In genomic region chr18:36850527-36851201, GRCh38 we compare ENCODE assay signal across 12 cellular contexts. TPM values are rescaled to one million over a fixed set of nuclear protein-coding genes. Genes with fewer than 3 reads are reported as not detected.
A peak's percentile ranks its signal among the peaks of the same experiment; 100 is the strongest.
DNase-seq lines count a peak whose midpoint lies in the region; ATAC-seq and TF ChIP-seq lines count a peak whose summit lies in the region.
"Had no signal": no experiment of that assay in that cellular context is flagged by ENCODE, and none has a peak within 500 bp of the region (broad histone marks: within the 10 kb centered on the region; RNA-seq: fewer than 3 reads in every experiment).

No MANE protein-coding gene starts in this region.

- H3K27me3 Mint-ChIP-seq in stimulated activated naive CD8-positive, alpha-beta T cell treated with anti-CD3 and anti-CD28 coated beads, Interleukin-15, amount 100 ng/mL, for 72 hours: no peaks in the 10 kb centered on the region
- H3K27me3 Mint-ChIP-seq in stimulated activated naive B cell treated with anti-CD40 and anti-IgM and Interleukin-4, amounts not matched to agents 10 μg/mL and 1 μg/mL and 100 μg/mL, for 72 hours: no peaks in the 10 kb centered on the region
- H3K27me3 Mint-ChIP-seq: CD4-positive, alpha-beta T cell; naive thymus-derived CD8-positive, alpha-beta T cell had no signal

- no peak overlapping the region for H3K4me3 Mint-ChIP-seq in stimulated activated naive CD8-positive, alpha-beta T cell treated with anti-CD3 and anti-CD28 coated beads, Interleukin-15, amount 100 ng/mL, for 72 hours
- no peak overlapping the region for H3K4me3 Mint-ChIP-seq in stimulated activated naive B cell treated with anti-CD40 and anti-IgM and Interleukin-4, amounts not matched to agents 10 μg/mL and 1 μg/mL and 100 μg/mL, for 72 hours
- H3K4me3 Mint-ChIP-seq: CD4-positive, alpha-beta T cell; naive thymus-derived CD8-positive, alpha-beta T cell had no signal

- peaks cover 25 to 37% of the 10 kb centered on the region in 2 donors for H3K36me3 Mint-ChIP-seq in activated naive CD4-positive, alpha-beta T cell treated with anti-CD3 and anti-CD28 coated beads, Interleukin-2, amount 50 U/mL, for 72 hours
- H3K36me3 Mint-ChIP-seq in stimulated activated naive B cell treated with anti-CD40 and anti-IgM and Interleukin-4, amounts not matched to agents 10 μg/mL and 1 μg/mL and 100 μg/mL, for 72 hours: peaks cover 27 to 50% of the 10 kb centered on the region in 2 donors

- peak; percentile 93 for ATAC-seq in activated naive CD4-positive, alpha-beta T cell treated with anti-CD3 and anti-CD28 coated beads, Interleukin-2, amount 50 U/mL, for 72 hours
- ATAC-seq in SK-N-SH treated with all-trans-retinoic acid at 6 μM for 48 hours (peak; percentile 100), GM21390 (IDR thresholded peaks at IDR 0.05; ENCODE audit: unreplicated experiment) (no peak)
- peak; percentile 93 for ATAC-seq in stimulated activated naive CD8-positive, alpha-beta T cell treated with anti-CD3 and anti-CD28 coated beads, Interleukin-15, amount 100 ng/mL, for 72 hours
- no peak for ATAC-seq in stimulated activated naive B cell treated with anti-CD40 and anti-IgM and Interleukin-4, amounts not matched to agents 10 μg/mL and 1 μg/mL and 100 μg/mL, for 72 hours (replicated peaks)
- ATAC-seq: naive thymus-derived CD8-positive, alpha-beta T cell had no signal

- no peak for TF ChIP-seq CTCF in fibroblast of mammary gland (conservative IDR thresholded peaks at IDR 0.05; ENCODE audit: control insufficient read depth, insufficient read depth, low read depth, low read length)

- H3K27ac Mint-ChIP-seq in activated naive CD4-positive, alpha-beta T cell treated with anti-CD3 and anti-CD28 coated beads, Interleukin-2, amount 50 U/mL, for 72 hours: no peak overlapping the region
- H3K27ac Mint-ChIP-seq in stimulated activated naive CD8-positive, alpha-beta T cell treated with anti-CD3 and anti-CD28 coated beads, Interleukin-15, amount 100 ng/mL, for 72 hours: no peak overlapping the region
- no peak overlapping the region for H3K27ac Mint-ChIP-seq in stimulated activated naive B cell treated with anti-CD40 and anti-IgM and Interleukin-4, amounts not matched to agents 10 μg/mL and 1 μg/mL and 100 μg/mL, for 72 hours
- H3K27ac Mint-ChIP-seq: CD4-positive, alpha-beta T cell had no signal

- DNase-seq in activated naive CD4-positive, alpha-beta T cell treated with anti-CD3 and anti-CD28 coated beads, Interleukin-2, amount 50 U/mL, for 72 hours (ENCODE audit: low spot score in 2 of 2): no peak
- DNase-seq in activated naive CD4-positive, alpha-beta T cell treated with Interleukin-2 at 50 U/mL for 16 hours: no peak
- peak; percentile 95 for DNase-seq in fibroblast of mammary gland (ENCODE audit: low read depth)
- DNase-seq in stimulated activated naive CD8-positive, alpha-beta T cell treated with anti-CD3 and anti-CD28 coated beads, Interleukin-15, amount 100 ng/mL, for 72 hours: no peak
- DNase-seq in effector CD4-positive, alpha-beta T cell: no peak
- no peak for DNase-seq in stimulated activated naive B cell treated with anti-CD40 and anti-IgM and Interleukin-4, amounts not matched to agents 10 μg/mL and 1 μg/mL and 100 μg/mL, for 72 hours
- DNase-seq: CD4-positive, alpha-beta T cell; heart left ventricle; KG1; naive thymus-derived CD8-positive, alpha-beta T cell had no signal

- H3K4me3 ChIP-seq in fibroblast of mammary gland (ENCODE audit: control insufficient read depth, low read depth, low read length): no peak overlapping the region
- H3K4me3 ChIP-seq: heart left ventricle had no signal

- no peaks in the 10 kb centered on the region for H3K4me1 Mint-ChIP-seq in stimulated activated naive CD8-positive, alpha-beta T cell treated with anti-CD3 and anti-CD28 coated beads, Interleukin-15, amount 100 ng/mL, for 72 hours
- H3K4me1 Mint-ChIP-seq in stimulated activated naive B cell treated with anti-CD40 and anti-IgM and Interleukin-4, amounts not matched to agents 10 μg/mL and 1 μg/mL and 100 μg/mL, for 72 hours: no peaks in the 10 kb centered on the region

- peaks cover 10 to 23% of the 10 kb centered on the region in 2 donors for H3K9me3 Mint-ChIP-seq in activated naive CD4-positive, alpha-beta T cell treated with anti-CD3 and anti-CD28 coated beads, Interleukin-2, amount 50 U/mL, for 72 hours
- peaks cover 5 to 21% of the 10 kb centered on the region in 2 donors for H3K9me3 Mint-ChIP-seq in stimulated activated naive CD8-positive, alpha-beta T cell treated with anti-CD3 and anti-CD28 coated beads, Interleukin-15, amount 100 ng/mL, for 72 hours
- H3K9me3 Mint-ChIP-seq in stimulated activated naive B cell treated with anti-CD40 and anti-IgM and Interleukin-4, amounts not matched to agents 10 μg/mL and 1 μg/mL and 100 μg/mL, for 72 hours: peaks cover 0 to 9% of the 10 kb centered on the region in 2 donors

TF ChIP-seq in SK-N-SH treated with all-trans-retinoic acid at 6 μM for 48 hours, 23 proteins besides CTCF, POLR2A, EP300 and RAD21:
- TF ChIP-seq CREB5 (CRISPR knock-in tag; IDR thresholded peaks at IDR 0.05; ENCODE audit: low read depth) (no peak), ZFP3 (CRISPR knock-in tag; IDR thresholded peaks at IDR 0.05) (no peak), ISL1 (CRISPR knock-in tag; IDR thresholded peaks at IDR 0.05) (0 out of 2 replicates have a peak, but pooled peaks have one; percentile 26), BACH2 (CRISPR knock-in tag; IDR thresholded peaks at IDR 0.05; ENCODE audit: borderline replicate concordance) (no peak), TCF4 (CRISPR knock-in tag; IDR thresholded peaks at IDR 0.05; ENCODE audit: borderline replicate concordance) (no peak), POU6F1 (CRISPR knock-in tag; IDR thresholded peaks at IDR 0.05; ENCODE audit: borderline replicate concordance, low read depth) (no peak)
TF ChIP-seq in SK-N-SH treated with all-trans-retinoic acid at 6 μM for 48 hours: peak in this region for 1.

RNA-seq across cellular contexts. Expression of gene KIAA1328, which starts 21.7 kb away (rescaled TPM):
- total RNA-seq in activated naive CD4-positive, alpha-beta T cell treated with anti-CD3 and anti-CD28 coated beads, Interleukin-2, amount 50 U/mL, for 72 hours: 10 to 100 TPM in 1 of 2 donors, 1 to 10 TPM in 1; 8.2 to 13.2 TPM

RNA-seq across cellular contexts. Expression of gene TPGS2, which starts 21.9 kb away (rescaled TPM):
- 10 to 100 TPM; 52.8 to 99.0 TPM for total RNA-seq in activated naive CD4-positive, alpha-beta T cell treated with anti-CD3 and anti-CD28 coated beads, Interleukin-2, amount 50 U/mL, for 72 hours

Comparison
In these comparisons a context has a peak if more than half of its experiments do, and no peak if none do; other contexts are left out.
1. ATAC-seq: peak in activated naive CD4-positive, alpha-beta T cell treated with anti-CD3 and anti-CD28 coated beads, Interleukin-2, amount 50 U/mL, for 72 hours (2 of 2), SK-N-SH treated with all-trans-retinoic acid at 6 μM for 48 hours (single experiment) and stimulated activated naive CD8-positive, alpha-beta T cell treated with anti-CD3 and anti-CD28 coated beads, Interleukin-15, amount 100 ng/mL, for 72 hours (single experiment); none in GM21390 (single experiment) and stimulated activated naive B cell treated with anti-CD40 and anti-IgM and Interleukin-4, amounts not matched to agents 10 μg/mL and 1 μg/mL and 100 μg/mL, for 72 hours (0 of 2).